ENCODE assay signal across 10 cellular contexts in the genomic region with DNA sequence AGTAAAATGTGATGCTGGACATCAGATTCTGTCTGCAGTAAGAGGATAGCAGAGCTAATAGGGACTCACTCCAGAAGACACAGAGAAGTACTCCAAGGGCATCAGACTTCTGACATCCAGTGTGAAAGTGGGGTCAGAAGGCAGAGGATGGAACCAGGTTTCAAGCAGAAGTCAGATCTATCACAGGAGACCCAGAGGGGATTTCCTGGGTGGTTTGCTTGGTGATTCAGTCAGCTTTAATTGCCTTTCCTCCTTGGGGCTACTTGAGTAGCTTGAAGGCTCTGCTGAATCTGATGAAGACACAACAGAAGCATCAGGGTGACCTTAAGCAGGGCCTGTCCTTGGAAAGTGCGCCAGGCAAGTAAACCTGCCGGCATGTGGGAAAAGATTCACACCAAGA.
A peak's percentile ranks its signal among the peaks of the same experiment; 100 is the strongest.
DNase-seq lines count a peak whose midpoint lies in the region; ATAC-seq lines count a peak whose summit lies in the region.
"Had no signal": no experiment of that assay in that cellular context is flagged by ENCODE, and none has a peak within 500 bp of the region (broad histone marks: within the 10 kb centered on the region; RNA-seq: fewer than 3 reads in every experiment).

No MANE protein-coding gene starts in this region.

- no peaks in the 10 kb centered on the region for H3K9me3 Mint-ChIP-seq in activated CD8-positive, alpha-beta memory T cell treated with anti-CD3 and anti-CD28 coated beads, Interleukin-2, amount 10 ng/mL, durations not matched to agents 7 days and 5 days (ENCODE audit: low read depth)
- no peaks in the 10 kb centered on the region for H3K9me3 Mint-ChIP-seq in stimulated activated naive B cell treated with anti-CD40 and anti-IgM and Interleukin-4, amounts not matched to agents 10 μg/mL and 1 μg/mL and 100 μg/mL, for 72 hours

- intact Hi-C loops in Right ventricle myocardium inferior (cut with DNase I) = no loop called here

- H3K27me3 ChIP-seq in HAP-1 (ENCODE audit: low read depth) = no peaks in the 10 kb centered on the region

- no peaks in the 10 kb centered on the region for H3K9me3 ChIP-seq in HAP-1
- H3K9me3 ChIP-seq: left ventricle myocardium inferior had no signal

- no peak overlapping the region for H3K4me3 ChIP-seq in HAP-1
- H3K4me3 ChIP-seq: left ventricle myocardium inferior had no signal

- DNase-seq in activated effector memory CD4-positive, alpha-beta T cell treated with anti-CD3 and anti-CD28 coated beads, Interleukin-2, amount 50 U/mL, for 16 hours = peak; percentile 68
- no peak for DNase-seq in activated effector memory CD4-positive, alpha-beta T cell treated with Interleukin-2 at 50 U/mL for 16 hours
- DNase-seq in activated CD8-positive, alpha-beta memory T cell treated with anti-CD3 and anti-CD28 coated beads, Interleukin-2, amount 10 ng/mL, durations not matched to agents 7 days and 5 days = peak; percentile 55
- peak; percentile 47 for DNase-seq in stimulated activated naive B cell treated with anti-CD40 and anti-IgM and Interleukin-4, amounts not matched to agents 10 μg/mL and 1 μg/mL and 100 μg/mL, for 72 hours
- DNase-seq in mucosa of gallbladder (ENCODE audit: low spot score) (no peak), Right ventricle myocardium inferior (ENCODE audit: missing footprints) (no peak), HAP-1 (ENCODE audit: low spot score in 2 of 2) (no peak)
- DNase-seq: left ventricle myocardium inferior, NCI-H2081 treated with DMSO at 0.1 percent for 48 hours had no signal

- H3K27ac Mint-ChIP-seq in activated CD8-positive, alpha-beta memory T cell treated with anti-CD3 and anti-CD28 coated beads, Interleukin-2, amount 10 ng/mL, durations not matched to agents 7 days and 5 days = no peak overlapping the region
- peak overlapping the region; percentile 53 for H3K27ac Mint-ChIP-seq in stimulated activated naive B cell treated with anti-CD40 and anti-IgM and Interleukin-4, amounts not matched to agents 10 μg/mL and 1 μg/mL and 100 μg/mL, for 72 hours

- H3K36me3 Mint-ChIP-seq in activated CD8-positive, alpha-beta memory T cell treated with anti-CD3 and anti-CD28 coated beads, Interleukin-2, amount 10 ng/mL, durations not matched to agents 7 days and 5 days = peaks cover 5% of the 10 kb centered on the region
- no peaks in the 10 kb centered on the region for H3K36me3 Mint-ChIP-seq in stimulated activated naive B cell treated with anti-CD40 and anti-IgM and Interleukin-4, amounts not matched to agents 10 μg/mL and 1 μg/mL and 100 μg/mL, for 72 hours

- no peaks in the 10 kb centered on the region for H3K27me3 Mint-ChIP-seq in activated CD8-positive, alpha-beta memory T cell treated with anti-CD3 and anti-CD28 coated beads, Interleukin-2, amount 10 ng/mL, durations not matched to agents 7 days and 5 days
- H3K27me3 Mint-ChIP-seq in stimulated activated naive B cell treated with anti-CD40 and anti-IgM and Interleukin-4, amounts not matched to agents 10 μg/mL and 1 μg/mL and 100 μg/mL, for 72 hours = no peaks in the 10 kb centered on the region

- CTCF ChIA-PET in activated CD8-positive, alpha-beta memory T cell treated with anti-CD3 and anti-CD28 coated beads, Interleukin-2, amount 10 ng/mL, durations not matched to agents 7 days and 5 days (lab: Charles Lee) = interaction anchor here (5.6 kb wide), 1 partner anchor 14 kb away, joined by 49 read pairs; no protein-coding TSS in a partner anchor

- peaks cover 45% of the 10 kb centered on the region for H3K4me1 Mint-ChIP-seq in activated CD8-positive, alpha-beta memory T cell treated with anti-CD3 and anti-CD28 coated beads, Interleukin-2, amount 10 ng/mL, durations not matched to agents 7 days and 5 days
- peaks cover 43 to 53% of the 10 kb centered on the region in 2 donors for H3K4me1 Mint-ChIP-seq in stimulated activated naive B cell treated with anti-CD40 and anti-IgM and Interleukin-4, amounts not matched to agents 10 μg/mL and 1 μg/mL and 100 μg/mL, for 72 hours

- ATAC-seq in HG02840 (IDR thresholded peaks at IDR 0.05; ENCODE audit: low FRiP score, unreplicated experiment) (peak; percentile 57), Right ventricle myocardium inferior (no peak)
- ATAC-seq in activated CD8-positive, alpha-beta memory T cell treated with anti-CD3 and anti-CD28 coated beads, Interleukin-2, amount 10 ng/mL, durations not matched to agents 7 days and 5 days = peak; percentile 69
- peak; percentile 91 to 92 for ATAC-seq in stimulated activated naive B cell treated with anti-CD40 and anti-IgM and Interleukin-4, amounts not matched to agents 10 μg/mL and 1 μg/mL and 100 μg/mL, for 72 hours (replicated peaks)

- in situ Hi-C loops in HAP-1 (cut with MboI; ENCODE audit: low sequenced_read_pairs) = no loop called here

- H3K36me3 ChIP-seq in HAP-1 (replicated peaks) = no peaks in the 10 kb centered on the region
- H3K36me3 ChIP-seq: left ventricle myocardium inferior had no signal

- no peaks in the 10 kb centered on the region for H3K4me1 ChIP-seq in HAP-1

- H3K4me3 Mint-ChIP-seq in activated CD8-positive, alpha-beta memory T cell treated with anti-CD3 and anti-CD28 coated beads, Interleukin-2, amount 10 ng/mL, durations not matched to agents 7 days and 5 days = no peak overlapping the region
- peak overlapping the region; percentile 24 to 61 for H3K4me3 Mint-ChIP-seq in stimulated activated naive B cell treated with anti-CD40 and anti-IgM and Interleukin-4, amounts not matched to agents 10 μg/mL and 1 μg/mL and 100 μg/mL, for 72 hours

Comparison
In these comparisons a context has a peak if more than half of its experiments do, and no peak if none do; other contexts are left out.
1. DNase-seq: peak in activated effector memory CD4-positive, alpha-beta T cell treated with anti-CD3 and anti-CD28 coated beads, Interleukin-2, amount 50 U/mL, for 16 hours (single experiment), activated CD8-positive, alpha-beta memory T cell treated with anti-CD3 and anti-CD28 coated beads, Interleukin-2, amount 10 ng/mL, durations not matched to agents 7 days and 5 days (single experiment) and stimulated activated naive B cell treated with anti-CD40 and anti-IgM and Interleukin-4, amounts not matched to agents 10 μg/mL and 1 μg/mL and 100 μg/mL, for 72 hours (single experiment); none in activated effector memory CD4-positive, alpha-beta T cell treated with Interleukin-2 at 50 U/mL for 16 hours (single experiment), mucosa of gallbladder (single experiment), Right ventricle myocardium inferior (single experiment) and HAP-1 (0 of 2).